1 cellular context compared by ENCODE assay signal in the genomic region with DNA sequence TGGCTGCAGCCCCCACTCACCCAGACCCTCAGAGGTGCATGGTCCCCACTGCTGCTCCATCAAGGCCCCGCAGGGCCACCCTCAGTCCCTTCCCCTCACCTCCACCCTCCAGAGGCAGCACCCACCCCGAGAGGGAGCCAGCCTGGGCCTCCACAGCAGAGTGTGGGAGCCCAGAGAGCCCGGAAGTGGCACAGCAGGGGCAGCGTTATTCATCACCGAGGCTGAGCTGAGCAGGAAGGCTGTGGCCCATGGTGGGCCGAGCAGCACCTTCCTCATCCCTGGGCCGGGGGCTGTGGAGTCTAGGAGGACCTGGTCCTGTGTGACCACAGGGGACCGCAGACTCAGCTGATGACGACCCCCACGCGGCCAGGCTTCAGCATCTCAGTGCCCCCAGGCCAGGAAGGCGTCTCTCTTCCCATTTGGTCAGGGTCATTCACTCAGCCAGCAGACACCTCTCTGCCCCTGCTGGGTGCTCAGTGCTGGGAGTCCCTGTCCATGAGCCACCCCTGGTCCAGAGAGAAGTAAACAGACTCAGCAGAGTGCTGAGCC.
TF ChIP-seq lines count a peak whose summit lies in the region.

No MANE protein-coding gene starts in this region.

TF ChIP-seq in HepG2, 621 proteins besides CTCF, POLR2A, EP300 and RAD21:
- no peak for TF ChIP-seq THAP8 (CRISPR knock-in tag; IDR thresholded peaks at IDR 0.05; ENCODE audit: borderline replicate concordance)
- no peak for TF ChIP-seq PRDM4 (CRISPR knock-in tag; IDR thresholded peaks at IDR 0.05; ENCODE audit: borderline replicate concordance)
- TF ChIP-seq, protein P1, sequence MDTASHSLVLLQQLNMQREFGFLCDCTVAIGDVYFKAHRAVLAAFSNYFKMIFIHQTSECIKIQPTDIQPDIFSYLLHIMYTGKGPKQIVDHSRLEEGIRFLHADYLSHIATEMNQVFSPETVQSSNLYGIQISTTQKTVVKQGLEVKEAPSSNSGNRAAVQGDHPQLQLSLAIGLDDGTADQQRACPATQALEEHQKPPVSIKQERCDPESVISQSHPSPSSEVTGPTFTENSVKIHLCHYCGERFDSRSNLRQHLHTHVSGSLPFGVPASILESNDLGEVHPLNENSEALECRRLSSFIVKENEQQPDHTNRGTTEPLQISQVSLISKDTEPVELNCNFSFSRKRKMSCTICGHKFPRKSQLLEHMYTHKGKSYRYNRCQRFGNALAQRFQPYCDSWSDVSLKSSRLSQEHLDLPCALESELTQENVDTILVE (CRISPR knock-in tag; IDR thresholded peaks at IDR 0.05) = no peak
- no peak for TF ChIP-seq ZFP41 (CRISPR knock-in tag; IDR thresholded peaks at IDR 0.05; ENCODE audit: borderline replicate concordance)
- peak; percentile 20; the same call in 1 of the 2 replicates for TF ChIP-seq MTA1 (CRISPR knock-in tag; IDR thresholded peaks at IDR 0.05; ENCODE audit: borderline replicate concordance)
- no peak for TF ChIP-seq PLSCR1 (CRISPR knock-in tag; IDR thresholded peaks at IDR 0.05; ENCODE audit: borderline replicate concordance)
